9 cellular contexts compared by ENCODE assay signal in genomic region chr11:119363081-119363861, GRCh38. TPM values are rescaled to one million over a fixed set of nuclear protein-coding genes. Genes with fewer than 3 reads are reported as not detected.
DNase-seq lines count a peak whose midpoint lies in the region; ATAC-seq, FAIRE-seq and TF ChIP-seq lines count a peak whose summit lies in the region.
"Had no signal": no experiment of that assay in that cellular context is flagged by ENCODE, and none has a peak within 500 bp of the region (broad histone marks: within the 10 kb centered on the region; RNA-seq: fewer than 3 reads in every experiment).

No MANE protein-coding gene starts in this region.

- WGBS in pancreas, 2 donors, result 8 to 14% methylated on average over 42 to 44 of the region's 44 CpGs

- peaks cover 7% of the 10 kb centered on the region for H3K4me1 ChIP-seq in CD4-positive, alpha-beta memory T cell (ENCODE audit: insufficient read depth, low read length)
- H3K4me1 ChIP-seq in MM.1S (ENCODE audit: low read length), result peaks cover 12% of the 10 kb centered on the region
- H3K4me1 ChIP-seq in pancreas, result peaks cover 28 to 33% (median 29%) of the 10 kb centered on the region in 3 donors
- peaks cover 20% of the 10 kb centered on the region for H3K4me1 ChIP-seq in foreskin keratinocyte

- peaks cover 5 to 20% (median 9%) of the 10 kb centered on the region in 4 donors for H3K4me1 Mint-ChIP-seq in CD4-positive, alpha-beta memory T cell
- H3K4me1 Mint-ChIP-seq in glutamatergic neuron (ENCODE audit: low read depth, unreplicated experiment), result peaks cover 27% of the 10 kb centered on the region

- H3K4me3 Mint-ChIP-seq in CD4-positive, alpha-beta memory T cell, result peak overlapping the region in 6 of 8 donors; percentile 36 to 75 (median 50)
- peak overlapping the region; percentile 25 for H3K4me3 Mint-ChIP-seq in glutamatergic neuron (ENCODE audit: unreplicated experiment)

- no peak for FAIRE-seq in pancreas (lab: Jason Lieb, UNC)

- TF ChIP-seq CTCF in MM.1S (IDR thresholded peaks at IDR 0.05; ENCODE audit: low read length), result no peak
- no peak for TF ChIP-seq CTCF in glutamatergic neuron (IDR thresholded peaks at IDR 0.05; ENCODE audit: partially characterized antibody, unreplicated experiment)
- no peak for TF ChIP-seq CTCF in pancreas (IDR thresholded peaks at IDR 0.05)
- no peak for TF ChIP-seq CTCF in foreskin keratinocyte (conservative IDR thresholded peaks at IDR 0.05)

- no peaks in the 10 kb centered on the region for H3K9me3 ChIP-seq in CD4-positive, alpha-beta memory T cell (ENCODE audit: control insufficient read depth in 1 of 2, low read length in 2 of 2)
- no peaks in the 10 kb centered on the region for H3K9me3 ChIP-seq in MM.1S (replicated peaks; ENCODE audit: insufficient read depth, low read length)
- no peaks in the 10 kb centered on the region for H3K9me3 ChIP-seq in pancreas

- DNase-seq in CD4-positive, alpha-beta memory T cell, result no peak
- DNase-seq in MM.1S (no peak), glutamatergic neuron (no peak), pancreas (peak in 5 of 6 donors; percentile 51 to 87 (median 68)), NCI-H187 treated with DMSO at 0.1 percent for 48 hours (lab: John Stamatoyannopoulos, UW) (no peak), foreskin keratinocyte (no peak), HCEC 1CT (no peak), middle frontal gyrus (ENCODE audit: extremely low spot score, low spot score) (no peak)
- DNase-seq: NCI-H510A had no signal

- H3K36me3 ChIP-seq in CD4-positive, alpha-beta memory T cell (ENCODE audit: insufficient read depth, low read length), result no peaks in the 10 kb centered on the region
- H3K36me3 ChIP-seq in MM.1S (replicated peaks; ENCODE audit: insufficient read depth, low read length) (no peaks in the 10 kb centered on the region), pancreas (peaks cover 0 to 16% (median 5%) of the 10 kb centered on the region in 3 donors)

- H2AFZ ChIP-seq in MM.1S (ENCODE audit: low read length), result no peak overlapping the region

- no peaks in the 10 kb centered on the region for H4K20me1 ChIP-seq in MM.1S (ENCODE audit: insufficient read depth, low read length)

- ATAC-seq in pancreas, result peak; percentile 51 to 62 (median 56)
- no peak for ATAC-seq in foreskin keratinocyte

- peaks cover 28 to 36% of the 10 kb centered on the region in 2 donors for H3K27me3 Mint-ChIP-seq in CD4-positive, alpha-beta memory T cell
- H3K27me3 Mint-ChIP-seq in glutamatergic neuron (ENCODE audit: unreplicated experiment), result peaks cover 10% of the 10 kb centered on the region

- POLR2A ChIA-PET in CD4-positive, alpha-beta memory T cell (lab: Charles Lee; ENCODE audit: partially characterized antibody), result no interaction called here

- intact Hi-C loops in CD4-positive, alpha-beta memory T cell (cut with micrococcal nuclease), result no loop called here
- intact Hi-C loops in pancreas (cut with DNase I), result no loop called here

- no peak overlapping the region for H3K27ac ChIP-seq in CD4-positive, alpha-beta memory T cell (ENCODE audit: low read depth, low read length)
- no peak overlapping the region for H3K27ac ChIP-seq in MM.1S (ENCODE audit: low read length)
- H3K27ac ChIP-seq in pancreas, result peak overlapping the region; percentile 63 to 79 (median 74)
- no peak overlapping the region for H3K27ac ChIP-seq in foreskin keratinocyte

- no peaks in the 10 kb centered on the region for H3F3A ChIP-seq in MM.1S (ENCODE audit: insufficient read depth, low read length)

- no peak overlapping the region for H3K9ac ChIP-seq in MM.1S (ENCODE audit: low read length)

- peak overlapping the region; percentile 16; the same call in 1 of the 2 replicates for H3K4me2 ChIP-seq in MM.1S (ENCODE audit: low read depth, low read length)

- CTCF ChIA-PET in CD4-positive, alpha-beta memory T cell (lab: Charles Lee; ENCODE audit: partially characterized antibody), result no interaction called here

- H3K9me2 ChIP-seq in MM.1S (replicated peaks; ENCODE audit: insufficient read depth, low read length), result no peaks in the 10 kb centered on the region

- no peak overlapping the region for H3K4me3 ChIP-seq in CD4-positive, alpha-beta memory T cell (ENCODE audit: low read length in 2 of 2)
- H3K4me3 ChIP-seq in MM.1S (ENCODE audit: low read length) (no peak overlapping the region), pancreas (peak overlapping the region in 3 of 4 donors; percentile 39 to 61 (median 54))

- no peaks in the 10 kb centered on the region for H3K79me2 ChIP-seq in MM.1S (ENCODE audit: low read length)

- H3K9me3 Mint-ChIP-seq in CD4-positive, alpha-beta memory T cell, result no peaks in the 10 kb centered on the region
- H3K9me3 Mint-ChIP-seq in glutamatergic neuron (ENCODE audit: unreplicated experiment), result peaks cover 11% of the 10 kb centered on the region

- peaks cover 16% of the 10 kb centered on the region for H3K27me3 ChIP-seq in CD4-positive, alpha-beta memory T cell (ENCODE audit: insufficient read depth, low read length)
- peaks cover 34% of the 10 kb centered on the region for H3K27me3 ChIP-seq in MM.1S (replicated peaks; ENCODE audit: insufficient read depth, low read length)
- no peaks in the 10 kb centered on the region for H3K27me3 ChIP-seq in pancreas
- H3K27me3 ChIP-seq in foreskin keratinocyte, result peaks cover 43% of the 10 kb centered on the region

- H3K36me3 Mint-ChIP-seq in CD4-positive, alpha-beta memory T cell, result no peaks in the 10 kb centered on the region
- H3K36me3 Mint-ChIP-seq in glutamatergic neuron (ENCODE audit: unreplicated experiment), result peaks cover 5% of the 10 kb centered on the region

- H3K27ac Mint-ChIP-seq in CD4-positive, alpha-beta memory T cell, result peak overlapping the region in 1 of 7 donors; percentile 17
- no peak overlapping the region for H3K27ac Mint-ChIP-seq in glutamatergic neuron (ENCODE audit: unreplicated experiment)

RNA-seq across cellular contexts. Expression of gene MFRP, which starts 16.8 kb away (rescaled TPM):
- total RNA-seq in CD4-positive, alpha-beta memory T cell, result not detected
- polyA plus RNA-seq in CD4-positive, alpha-beta memory T cell, result not detected
- total RNA-seq in glutamatergic neuron (ENCODE audit: unreplicated experiment), result not detected
- not detected for total RNA-seq in pancreas
- polyA plus RNA-seq in pancreas, result not detected
- not detected in 2 replicates for total RNA-seq in foreskin keratinocyte
- not detected in 2 replicates for polyA plus RNA-seq in foreskin keratinocyte

RNA-seq across cellular contexts. Expression of gene USP2, which starts 18.2 kb away (rescaled TPM):
- total RNA-seq in CD4-positive, alpha-beta memory T cell, result under 1 TPM; 0.17 to 0.22 TPM
- under 1 TPM in 1 of 2 donors, not detected in 1; 0.21 TPM for polyA plus RNA-seq in CD4-positive, alpha-beta memory T cell
- total RNA-seq in glutamatergic neuron (ENCODE audit: unreplicated experiment) (2.6 TPM), pancreas (1 to 10 TPM; 4.4 to 9.1 (median 6.6) TPM), foreskin keratinocyte (0.27 and 0.42 TPM in 2 replicates)
- polyA plus RNA-seq in pancreas (10 to 100 TPM in 1 of 2 donors, 1 to 10 TPM in 1; 5.9 to 15.4 TPM), foreskin keratinocyte (0.26 and 0.45 TPM in 2 replicates)

RNA-seq across cellular contexts. Expression of gene C1QTNF5, which starts 22.6 kb away (rescaled TPM):
- not detected for total RNA-seq in CD4-positive, alpha-beta memory T cell
- not detected for polyA plus RNA-seq in CD4-positive, alpha-beta memory T cell
- total RNA-seq in glutamatergic neuron (ENCODE audit: unreplicated experiment) (0.32 TPM), pancreas (10 to 100 TPM in 3 of 6 donors, 1 to 10 TPM in 3; 6.7 to 22.9 (median 10.4) TPM), foreskin keratinocyte (not detected in 2 replicates)
- polyA plus RNA-seq in pancreas (10 to 100 TPM; 22.2 to 27.9 TPM), foreskin keratinocyte (0.03 and 0.07 TPM in 2 replicates)

RNA-seq across cellular contexts. Expression of gene RNF26, which starts 28.9 kb away (rescaled TPM):
- total RNA-seq in CD4-positive, alpha-beta memory T cell, result 10 to 100 TPM; 17.5 to 18.3 TPM
- 10 to 100 TPM; 33.1 to 50.8 TPM for polyA plus RNA-seq in CD4-positive, alpha-beta memory T cell
- total RNA-seq in glutamatergic neuron (ENCODE audit: unreplicated experiment), result 20.6 TPM
- total RNA-seq in pancreas, result 10 to 100 TPM in 2 of 6 donors, 1 to 10 TPM in 4; 5.6 to 11.5 (median 8.5) TPM
- polyA plus RNA-seq in pancreas, result 1 to 10 TPM; 4.9 to 8.8 TPM
- 30.1 and 35.2 TPM in 2 replicates for total RNA-seq in foreskin keratinocyte
- polyA plus RNA-seq in foreskin keratinocyte, result 41.0 and 49.9 TPM in 2 replicates

RNA-seq across cellular contexts. Expression of gene MCAM, which starts 46.3 kb away (rescaled TPM):
- under 1 TPM; 0.26 to 0.28 TPM for total RNA-seq in CD4-positive, alpha-beta memory T cell
- polyA plus RNA-seq in CD4-positive, alpha-beta memory T cell, result under 1 TPM; 0.40 to 0.82 TPM
- 11.4 TPM for total RNA-seq in glutamatergic neuron (ENCODE audit: unreplicated experiment)
- 10 to 100 TPM; 11.2 to 46.7 (median 19.6) TPM for total RNA-seq in pancreas
- polyA plus RNA-seq in pancreas, result 10 to 100 TPM; 20.3 to 24.0 TPM
- 25.5 and 34.0 TPM in 2 replicates for total RNA-seq in foreskin keratinocyte
- polyA plus RNA-seq in foreskin keratinocyte, result 12.5 and 20.2 TPM in 2 replicates

Comparison
In these comparisons a context has a peak if more than half of its experiments do, and no peak if none do; other contexts are left out.
1. DNase-seq: peak in pancreas (5 of 6); none in CD4-positive, alpha-beta memory T cell (0 of 5), MM.1S (single experiment), glutamatergic neuron (single experiment), NCI-H187 treated with DMSO at 0.1 percent for 48 hours (single experiment), foreskin keratinocyte (0 of 2), HCEC 1CT (single experiment) and middle frontal gyrus (single experiment).
2. H3K27ac ChIP-seq: peak in pancreas (4 of 4); none in CD4-positive, alpha-beta memory T cell (single experiment), MM.1S (single experiment) and foreskin keratinocyte (single experiment).
3. H3K4me3 ChIP-seq: peak in pancreas (3 of 4); none in CD4-positive, alpha-beta memory T cell (0 of 2) and MM.1S (single experiment).